ENCODE assay signal across 18 cellular contexts in the genomic region with DNA sequence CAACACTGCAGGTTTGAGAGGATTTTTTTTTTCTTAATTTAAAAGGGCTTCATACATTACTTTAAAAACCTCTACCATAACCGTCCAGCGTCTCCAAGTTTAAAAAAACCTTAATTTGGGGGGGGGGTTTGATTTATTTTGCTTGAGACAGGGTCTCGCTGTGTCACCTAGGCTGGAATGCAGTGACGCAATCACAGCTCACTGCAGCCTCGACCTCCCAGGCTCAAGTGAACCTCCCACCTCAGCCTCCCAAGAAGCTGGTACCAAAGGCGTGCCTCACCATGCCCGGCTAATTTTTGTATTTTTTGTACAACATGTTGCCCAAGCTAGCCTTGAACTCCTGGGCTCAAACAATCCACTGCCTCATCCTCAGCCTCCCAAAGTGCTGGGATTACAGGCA. TPM values are rescaled to one million over a fixed set of nuclear protein-coding genes. Genes with fewer than 3 reads are reported as not detected.
A peak's percentile ranks its signal among the peaks of the same experiment; 100 is the strongest.
DNase-seq lines count a peak whose midpoint lies in the region; ATAC-seq, FAIRE-seq and TF ChIP-seq lines count a peak whose summit lies in the region.
"Had no signal": no experiment of that assay in that cellular context is flagged by ENCODE, and none has a peak within 500 bp of the region (broad histone marks: within the 10 kb centered on the region; RNA-seq: fewer than 3 reads in every experiment).

No MANE protein-coding gene starts in this region.

- H2BK15ac ChIP-seq in IMR-90 (ENCODE audit: low read depth, low read length) (no peak overlapping the region), H1 (ENCODE audit: low read length) (no peak overlapping the region)

- WGBS in IMR-90 (ENCODE audit: extremely low coverage in 2 of 2, insufficient read length in 1 of 2), 2 experiments, result 100% methylated on average over 1 of the region's 7 CpGs; no CpG with 5 or more reads in 1 of the 2 experiments
- WGBS in H1 (ENCODE audit: extremely low coverage in 1 of 2, insufficient coverage in 1 of 2, insufficient read length in 1 of 2, insufficient replicate concordance in 2 of 2, low coverage in 1 of 2, low lambda C conversion rate in 2 of 2, missing lambda C conversion rate in 1 of 2), 2 experiments, result 96% methylated on average over 7 of the region's 7 CpGs; no CpG with 5 or more reads in 1 of the 2 experiments
- WGBS in psoas muscle, 3 donors, result 93 to 96% (median 96%) methylated on average over 7 of the region's 7 CpGs
- WGBS in aorta, 2 donors, result 92 to 95% methylated on average over 7 of the region's 7 CpGs

- intact Hi-C loops in IMR-90 (cut with micrococcal nuclease), result no loop called here
- intact Hi-C loops in psoas muscle (cut with DNase I), result no loop called here
- intact Hi-C loops in aorta (cut with DNase I), result no loop called here

- H4K91ac ChIP-seq in IMR-90 (ENCODE audit: insufficient read depth, low read depth, low read length), result no peak overlapping the region
- H4K91ac ChIP-seq in H1 (replicated peaks; ENCODE audit: insufficient read length, low read length), result no peak overlapping the region

- no peak overlapping the region for H2BK12ac ChIP-seq in H1 (ENCODE audit: low read depth, low read length)

- no peak for TF ChIP-seq RAD21 in IMR-90 (IDR thresholded peaks at IDR 0.05; ENCODE audit: low read length)
- TF ChIP-seq RAD21 in H1 (IDR thresholded peaks at IDR 0.05 in 1 of 2, conservative IDR thresholded peaks at IDR 0.05 in 1 of 2; ENCODE audit: low read depth in 2 of 2, low read length in 2 of 2), result no peak

- DNase-seq in IMR-90 (no peak), SJCRH30 (no peak), H1 (ENCODE audit: low read depth in 1 of 2, low spot score in 2 of 2) (no peak), psoas muscle (no peak), aorta (no peak), C1 segment of cervical spinal cord (lab: John Stamatoyannopoulos, UW) (no peak)
- DNase-seq: Caco-2; CD4-positive, CD25-positive, alpha-beta regulatory T cell; CD8-positive, alpha-beta T cell; DMS153; DND-41; H9 had no signal

- H3K27ac ChIP-seq in IMR-90 (ENCODE audit: insufficient read depth, low read length), result no peak overlapping the region
- H3K27ac ChIP-seq in SJCRH30, result peak overlapping the region; percentile 91
- H3K27ac ChIP-seq in H1 (ENCODE audit: low read depth, low read length), result no peak overlapping the region
- H3K27ac ChIP-seq in psoas muscle, result peak overlapping the region; percentile 27
- no peak overlapping the region for H3K27ac ChIP-seq in aorta (ENCODE audit: low read depth in 1 of 2, low read length in 2 of 2)
- H3K27ac ChIP-seq: C4-2B, GM23248 had no signal

- H3K9me3 ChIP-seq in IMR-90 (ENCODE audit: control insufficient read depth, insufficient read depth, low read length), result no peaks in the 10 kb centered on the region
- H3K9me3 ChIP-seq in SJCRH30 (replicated peaks), result no peaks in the 10 kb centered on the region
- H3K9me3 ChIP-seq in H1 (ENCODE audit: insufficient read depth in 2 of 2, low read depth in 1 of 2, low read length in 1 of 2), result no peaks in the 10 kb centered on the region
- H3K9me3 ChIP-seq in psoas muscle, result no peaks in the 10 kb centered on the region
- no peaks in the 10 kb centered on the region for H3K9me3 ChIP-seq in aorta (ENCODE audit: control insufficient read depth, low read length)
- H3K9me3 ChIP-seq: Caco-2 had no signal

- H2AK5ac ChIP-seq in IMR-90 (ENCODE audit: low read depth, low read length), result no peak overlapping the region
- no peak overlapping the region for H2AK5ac ChIP-seq in H1 (ENCODE audit: low read depth, low read length)

- H3K56ac ChIP-seq in IMR-90 (ENCODE audit: extremely low read depth, insufficient read depth, low read length) (no peak overlapping the region), H1 (replicated peaks; ENCODE audit: insufficient read length, low read depth, low read length) (no peak overlapping the region)

- H3K79me2 ChIP-seq in H1 (ENCODE audit: control insufficient read depth in 1 of 2, insufficient read depth in 2 of 2, low read length in 2 of 2), result no peaks in the 10 kb centered on the region

- H3K18ac ChIP-seq in IMR-90 (ENCODE audit: low read depth, low read length), result no peak overlapping the region
- no peak overlapping the region for H3K18ac ChIP-seq in H1 (ENCODE audit: extremely low read depth, low read length)

- H3K4me3 ChIP-seq in IMR-90 (ENCODE audit: insufficient read depth, low read depth, low read length), result no peak overlapping the region
- no peak overlapping the region for H3K4me3 ChIP-seq in SJCRH30
- H3K4me3 ChIP-seq in H1 (ENCODE audit: extremely low read depth in 1 of 4, insufficient read depth in 2 of 4, low read depth in 3 of 4, low read length in 4 of 4), result no peak overlapping the region
- H3K4me3 ChIP-seq in psoas muscle, result no peak overlapping the region
- no peak overlapping the region for H3K4me3 ChIP-seq in aorta (ENCODE audit: low read length in 2 of 2)
- H3K4me3 ChIP-seq: GM23248 had no signal

- H2BK5ac ChIP-seq in IMR-90 (ENCODE audit: low read depth, low read length, poor library complexity, severe bottlenecking) (no peak overlapping the region), H1 (ENCODE audit: low read depth, low read length) (no peak overlapping the region)

- H4K20me1 ChIP-seq in IMR-90 (ENCODE audit: insufficient read depth, low read length) (peaks cover 3% of the 10 kb centered on the region; the same call in 1 of the 2 replicates), H1 (replicated peaks in 1 of 2; ENCODE audit: control insufficient read depth in 1 of 2, insufficient read depth in 2 of 2, low read length in 2 of 2) (peaks cover 0 to 2% of the 10 kb centered on the region in 2 experiments)

- H3K14ac ChIP-seq in IMR-90 (replicated peaks; ENCODE audit: low read depth, low read length) (no peak overlapping the region), H1 (ENCODE audit: insufficient read length) (no peak overlapping the region)

- no peaks in the 10 kb centered on the region for H3K23me2 ChIP-seq in H1 (ENCODE audit: low read depth, low read length)

- POLR2A ChIA-PET in IMR-90 (lab: Charles Lee; ENCODE audit: unreplicated experiment) (no interaction called here), H1 (lab: Charles Lee; ENCODE audit: partially characterized antibody) (interaction anchor here (0.7 to 1.2 kb wide), 3 partner anchors 36 to 250 kb away, joined by 3 read pairs; partner anchors contain the start of gene ADAM17)

- dilution Hi-C loops in IMR-90 (cut with HindIII; ENCODE audit: low sequenced_read_pairs, unreplicated experiment), result no loop called here

- peaks cover 2% of the 10 kb centered on the region; the same call in 1 of the 2 replicates for H3K4me1 ChIP-seq in IMR-90 (ENCODE audit: control insufficient read depth, insufficient read depth, low read length)
- peaks cover 9% of the 10 kb centered on the region for H3K4me1 ChIP-seq in SJCRH30
- no peaks in the 10 kb centered on the region for H3K4me1 ChIP-seq in H1 (replicated peaks in 1 of 4; ENCODE audit: control insufficient read depth in 3 of 4, insufficient read depth in 4 of 4, low read length in 3 of 4)
- H3K4me1 ChIP-seq in psoas muscle, result no peaks in the 10 kb centered on the region
- H3K4me1 ChIP-seq in aorta (ENCODE audit: control insufficient read depth in 1 of 2, insufficient read depth in 2 of 2, low read length in 2 of 2), result peaks cover 0 to 4% of the 10 kb centered on the region in 2 donors
- H3K4me1 ChIP-seq: Caco-2 had no signal

- no peaks in the 10 kb centered on the region for H3K27me3 ChIP-seq in IMR-90 (ENCODE audit: control insufficient read depth, insufficient read depth, low read length)
- H3K27me3 ChIP-seq in SJCRH30, result no peaks in the 10 kb centered on the region
- H3K27me3 ChIP-seq in H1 (replicated peaks in 1 of 4; ENCODE audit: control insufficient read depth in 3 of 4, extremely low read depth in 1 of 4, insufficient read depth in 3 of 4, low read length in 3 of 4), result no peaks in the 10 kb centered on the region
- H3K27me3 ChIP-seq in psoas muscle (ENCODE audit: insufficient read depth in 3 of 3, low read length in 2 of 3), result no peaks in the 10 kb centered on the region
- H3K27me3 ChIP-seq in aorta (ENCODE audit: control insufficient read depth in 1 of 2, insufficient read depth in 2 of 2, low read length in 1 of 2), result no peaks in the 10 kb centered on the region

- H2BK20ac ChIP-seq in IMR-90 (ENCODE audit: low read depth, low read length) (no peak overlapping the region), H1 (ENCODE audit: low read length) (no peak overlapping the region)

- in situ Hi-C loops in IMR-90 (cut with MboI; ENCODE audit: low sequenced_read_pairs), result no loop called here

- TF ChIP-seq EP300 in H1 (IDR thresholded peaks at IDR 0.05; ENCODE audit: borderline replicate concordance in 1 of 2, low read depth in 2 of 2, low read length in 2 of 2), result no peak

- peaks cover 7% of the 10 kb centered on the region for H3K9me1 ChIP-seq in IMR-90 (ENCODE audit: insufficient read depth, low read length)

- H3K4me2 ChIP-seq in IMR-90 (ENCODE audit: low read depth, low read length) (no peak overlapping the region), H1 (ENCODE audit: insufficient read depth in 1 of 2, low read depth in 2 of 2, low read length in 2 of 2) (no peak overlapping the region)

- H3K23ac ChIP-seq in IMR-90 (ENCODE audit: low read depth, low read length) (no peak overlapping the region), H1 (ENCODE audit: insufficient read length) (no peak overlapping the region)

- H2BK120ac ChIP-seq in IMR-90 (ENCODE audit: low read depth, low read length) (no peak overlapping the region), H1 (replicated peaks; ENCODE audit: low read depth, low read length) (no peak overlapping the region)

- H3K36me3 ChIP-seq in IMR-90 (ENCODE audit: control insufficient read depth, insufficient read depth, low read length) (peaks cover 31% of the 10 kb centered on the region), SJCRH30 (peaks cover 28% of the 10 kb centered on the region), H1 (ENCODE audit: control insufficient read depth in 2 of 4, insufficient read depth in 4 of 4, low read length in 3 of 4) (peaks cover 2 to 15% (median 7%) of the 10 kb centered on the region in 4 experiments; a peak in 4 of 8 replicates), psoas muscle (ENCODE audit: insufficient read depth in 1 of 2, low read depth in 1 of 2) (peaks cover 0 to 92% of the 10 kb centered on the region in 2 donors), aorta (ENCODE audit: control insufficient read depth in 1 of 2, insufficient read depth in 2 of 2, low read length in 1 of 2) (peaks cover 2 to 5% of the 10 kb centered on the region in 2 donors)

- H4K5ac ChIP-seq in IMR-90 (ENCODE audit: low read depth, low read length), result no peak overlapping the region
- H4K5ac ChIP-seq in H1 (ENCODE audit: insufficient read length, low read depth, low read length), result no peak overlapping the region

- H3K4ac ChIP-seq in IMR-90 (ENCODE audit: low read depth, low read length), result no peak overlapping the region
- no peak overlapping the region for H3K4ac ChIP-seq in H1 (replicated peaks; ENCODE audit: insufficient read length, low read depth, low read length)

- no peak overlapping the region for H2AFZ ChIP-seq in IMR-90 (replicated peaks; ENCODE audit: low read length, poor library complexity)
- H2AFZ ChIP-seq in H1 (ENCODE audit: low read length), result no peak overlapping the region
- H2AFZ ChIP-seq: GM23248 had no signal

- ATAC-seq in IMR-90 (ENCODE audit: low read depth) (no peak), psoas muscle (no peak), aorta (ENCODE audit: low FRiP score) (no peak), GM21825 (IDR thresholded peaks at IDR 0.05; ENCODE audit: unreplicated experiment) (no peak)
- ATAC-seq: CD8-positive, alpha-beta T cell; HCT116 had no signal

- H4K8ac ChIP-seq in IMR-90 (ENCODE audit: low read depth in 2 of 2, low read length in 2 of 2), result no peak overlapping the region
- no peak overlapping the region for H4K8ac ChIP-seq in H1 (ENCODE audit: extremely low read depth, insufficient read depth, low read length)

- no peak for FAIRE-seq in H1 (lab: Jason Lieb, UNC)
- FAIRE-seq: G401.6, GM12892 had no signal

- H2AK9ac ChIP-seq in IMR-90 (replicated peaks; ENCODE audit: low read depth, low read length, poor library complexity), result no peak overlapping the region

- H3K9ac ChIP-seq in IMR-90 (ENCODE audit: low read depth, low read length), result no peak overlapping the region
- H3K9ac ChIP-seq in H1 (replicated peaks in 1 of 4; ENCODE audit: extremely low read depth in 1 of 4, low read depth in 3 of 4, low read length in 3 of 4), result no peak overlapping the region
- H3K9ac ChIP-seq: GM23248 had no signal

- no peak for TF ChIP-seq POLR2A in IMR-90 (IDR thresholded peaks at IDR 0.05; ENCODE audit: low read depth, low read length)
- TF ChIP-seq POLR2A in H1 (IDR thresholded peaks at IDR 0.05; ENCODE audit: control extremely low read depth in 1 of 2, low read depth in 2 of 2, low read length in 2 of 2), result no peak

- no TSS peak for BruUV-seq in IMR-90 (replicated peaks; lab: Mats Ljungman, UMichigan)

- TF ChIP-seq CTCF in IMR-90 (conservative IDR thresholded peaks at IDR 0.05; ENCODE audit: low read depth, low read length), result no peak
- no peak for TF ChIP-seq CTCF in H1 (IDR thresholded peaks at IDR 0.05; ENCODE audit: control extremely low read depth in 1 of 3, insufficient read depth in 1 of 3, low read depth in 1 of 3, low read length in 3 of 3)
- no peak for TF ChIP-seq CTCF in psoas muscle (IDR thresholded peaks at IDR 0.05)

- CTCF ChIA-PET in IMR-90 (lab: Yijun Ruan, JAX) (no interaction called here), H1 (lab: Charles Lee; ENCODE audit: partially characterized antibody) (interaction anchor here (0.6 to 1.3 kb wide), 4 partner anchors 17 to 376 kb away, joined by 3 to 7 read pairs (median 3); no protein-coding TSS in a partner anchor)

- peaks cover 17 to 19% of the 10 kb centered on the region in 2 experiments; a peak in 3 of 4 replicates for H3K79me1 ChIP-seq in IMR-90 (ENCODE audit: low read depth in 1 of 2, low read length in 2 of 2)
- no peaks in the 10 kb centered on the region for H3K79me1 ChIP-seq in H1 (ENCODE audit: low read depth, low read length)

RNA-seq across cellular contexts. Expression of gene ADAM17, which starts 36.9 kb away (rescaled TPM):
- total RNA-seq in IMR-90 (2012; rRNA removed), result 34.4 and 46.4 TPM in 2 replicates
- 8.8 and 9.6 TPM in 2 replicates for polyA plus RNA-seq in IMR-90 (2012; rRNA removed)
- polyA plus RNA-seq in IMR-90 (2012; cell fraction: cytosol; rRNA removed), result 3.3 and 3.7 TPM in 2 replicates
- 6.7 and 21.4 TPM in 2 replicates for polyA plus RNA-seq in IMR-90 (2012; cell fraction: nucleus; rRNA removed; ENCODE audit: low replicate concordance)
- total RNA-seq in SJCRH30 (2014; rRNA removed; shearing (Covaris generic)), result 26.2 and 27.4 TPM in 2 replicates
- total RNA-seq in H1 (2021; fragmentation: NEBNext Ultra II Directional; extraction: Animal tissue kit (Norgen Biotek cat#: 25700)), result 23.5 and 25.1 TPM in 2 replicates
- 4.2 and 6.5 TPM in 2 replicates for polyA plus RNA-seq in H1 (2011; rRNA removed)
- polyA plus RNA-seq in H1 (2011; cell fraction: cytosol; rRNA removed), result 4.8 TPM
- polyA plus RNA-seq in H1 (2011; cell fraction: nucleus; rRNA removed), result 8.9 TPM
- polyA plus RNA-seq in H1 (2012, experiment 1 of 2), result 21.7 to 24.2 TPM (median 23.8 TPM) in 4 replicates
- polyA plus RNA-seq in H1 (2012, experiment 2 of 2), result 1.4 TPM
- 28.1 TPM for polyA plus RNA-seq in H1 (2013, experiment 1 of 2)
- polyA plus RNA-seq in H1 (2013, experiment 2 of 2), result 30.0 TPM
- 19.0 and 28.1 TPM in 2 replicates for polyA minus RNA-seq in H1 (2011; rRNA and poly(A)+ RNA removed)
- 9.3 TPM for polyA minus RNA-seq in H1 (2011; cell fraction: cytosol; rRNA and poly(A)+ RNA removed)
- 27.7 TPM for polyA minus RNA-seq in H1 (2011; cell fraction: nucleus; rRNA and poly(A)+ RNA removed)
- total RNA-seq in psoas muscle, result 10 to 100 TPM; 12.9 to 36.3 (median 16.1) TPM
- 10 to 100 TPM in 2 of 3 donors, 1 to 10 TPM in 1; 7.4 to 18.2 (median 15.4) TPM for polyA plus RNA-seq in psoas muscle
- 10 to 100 TPM; 42.7 to 47.0 TPM for total RNA-seq in aorta
- polyA plus RNA-seq in aorta, result 10 to 100 TPM in 1 of 2 donors, 1 to 10 TPM in 1; 5.4 to 10.9 TPM

RNA-seq across cellular contexts. Expression of gene IAH1, which starts 44.4 kb away (rescaled TPM):
- total RNA-seq in IMR-90 (2012; rRNA removed) (58.6 and 89.8 TPM in 2 replicates), psoas muscle (10 to 100 TPM; 46.4 to 60.2 (median 50.9) TPM), aorta (10 to 100 TPM; 45.6 to 52.2 TPM)
- polyA plus RNA-seq in IMR-90 (2012; rRNA removed) (74.3 and 84.5 TPM in 2 replicates), H1 (2011; rRNA removed) (11.3 and 21.5 TPM in 2 replicates), psoas muscle (10 to 100 TPM; 30.1 to 63.0 (median 31.6) TPM), aorta (10 to 100 TPM; 64.9 to 72.9 TPM)
- 35.1 and 39.0 TPM in 2 replicates for polyA plus RNA-seq in IMR-90 (2012; cell fraction: cytosol; rRNA removed)
- polyA plus RNA-seq in IMR-90 (2012; cell fraction: nucleus; rRNA removed; ENCODE audit: low replicate concordance), result 9.4 and 49.6 TPM in 2 replicates
- not detected in 2 replicates for total RNA-seq in SJCRH30 (2014; rRNA removed; shearing (Covaris generic))
- total RNA-seq in H1 (2021; fragmentation: NEBNext Ultra II Directional; extraction: Animal tissue kit (Norgen Biotek cat#: 25700)), result 15.1 and 19.8 TPM in 2 replicates
- 15.2 TPM for polyA plus RNA-seq in H1 (2011; cell fraction: cytosol; rRNA removed)
- 7.9 TPM for polyA plus RNA-seq in H1 (2011; cell fraction: nucleus; rRNA removed)
- 16.9 to 22.9 TPM (median 19.6 TPM) in 4 replicates for polyA plus RNA-seq in H1 (2012, experiment 1 of 2)
- polyA plus RNA-seq in H1 (2012, experiment 2 of 2), result 7.5 TPM
- polyA plus RNA-seq in H1 (2013, experiment 1 of 2), result 9.3 TPM
- polyA plus RNA-seq in H1 (2013, experiment 2 of 2), result 8.5 TPM
- 8.1 and 19.0 TPM in 2 replicates for polyA minus RNA-seq in H1 (2011; rRNA and poly(A)+ RNA removed)
- 4.3 TPM for polyA minus RNA-seq in H1 (2011; cell fraction: cytosol; rRNA and poly(A)+ RNA removed)
- 6.9 TPM for polyA minus RNA-seq in H1 (2011; cell fraction: nucleus; rRNA and poly(A)+ RNA removed)

Comparison
In these comparisons a context has a peak if more than half of its experiments do, and no peak if none do; other contexts are left out.
1. H3K27ac ChIP-seq: peak in SJCRH30 (single experiment) and psoas muscle (single experiment); none in IMR-90 (single experiment), H1 (single experiment) and aorta (0 of 2).
2. RNA of gene IAH1, which starts 44.4 kb away (total RNA-seq): 58.6 to 89.8 TPM in IMR-90, 45.6 to 52.2 TPM in aorta, 46.4 to 60.2 TPM in psoas muscle and 15.1 to 19.8 TPM in H1; not detected in SJCRH30; every median in the first group is over 10 times any median in the second.